13 cellular contexts compared by ENCODE assay signal in the genomic region with DNA sequence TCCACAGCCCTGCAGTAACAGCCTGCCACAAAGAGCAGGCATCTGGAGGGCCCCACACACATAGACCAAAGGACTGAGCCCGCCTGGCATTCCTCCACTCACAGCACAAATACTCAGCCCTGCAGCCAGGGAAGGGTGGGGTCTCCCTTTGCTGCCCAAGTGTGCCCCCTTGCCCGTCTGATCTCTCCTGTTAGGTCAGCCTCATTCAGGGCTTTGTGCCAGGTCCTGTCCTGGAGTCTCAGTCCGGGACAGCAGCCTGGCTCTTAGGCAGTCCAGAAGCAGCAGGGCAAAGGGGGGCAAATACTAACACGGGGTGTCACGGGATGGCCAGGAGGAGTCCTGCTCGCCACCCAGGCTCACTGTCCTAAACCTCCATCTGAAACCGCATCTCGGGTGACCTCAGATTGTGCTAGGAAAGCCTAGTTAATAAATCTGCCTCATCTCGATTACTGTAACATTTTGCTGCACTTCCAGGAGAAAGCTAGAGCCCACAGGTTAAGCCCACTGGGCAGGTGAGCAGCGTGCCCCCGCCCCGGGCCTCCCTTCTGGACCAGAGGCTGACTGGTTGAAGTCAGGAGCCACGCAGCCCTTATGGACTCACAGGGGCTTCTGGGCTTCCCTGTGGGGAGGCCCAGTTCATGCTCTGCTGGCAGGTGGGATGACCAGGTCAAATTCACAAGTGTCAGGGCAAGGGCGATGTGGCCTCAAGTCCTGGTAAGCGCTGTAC. TPM values are rescaled to one million over a fixed set of nuclear protein-coding genes. Genes with fewer than 3 reads are reported as not detected.
"Had no signal": no experiment of that assay in that cellular context is flagged by ENCODE, and none has a peak within 500 bp of the region (broad histone marks: within the 10 kb centered on the region; RNA-seq: fewer than 3 reads in every experiment).

No MANE protein-coding gene starts in this region.

- H3K9me3 Mint-ChIP-seq: activated T-helper 1 cell treated with anti-CD3 and anti-CD28 coated beads, Interleukin-12 subunit alpha, Interleukin-12 subunit beta, Interleukin-2, Interleukin-4 antibody, amounts not matched to agents 30 ng/mL and 10 ng/mL and 1 ng/mL, durations not matched to agents 14 hours and 24 hours and 36 hours; natural killer cell treated with Interleukin-12 subunit alpha and Interleukin-12 subunit beta and Interleukin-15 and Interleukin-18, amount 100 ng/mL, for 72 hours; stimulated activated memory B cell treated with anti-CD40 and anti-IgM and Interleukin-4, amounts not matched to agents 10 μg/mL and 1 μg/mL and 100 μg/mL, for 72 hours had no signal

- DNase-seq: activated CD4-positive, alpha-beta T cell treated with anti-CD3 and anti-CD28 coated beads, Interleukin-2, amount 50 U/mL, for 1 hour; kidney; ovary; stimulated activated CD4-positive, alpha-beta T cell treated with anti-CD3 and anti-CD28 coated beads, Interleukin-2, amount 100 ng/mL, for 48 hours; tibial artery had no signal

- H3K27ac Mint-ChIP-seq: activated T-helper 1 cell treated with anti-CD3 and anti-CD28 coated beads, Interleukin-12 subunit alpha, Interleukin-12 subunit beta, Interleukin-2, Interleukin-4 antibody, amounts not matched to agents 30 ng/mL and 10 ng/mL and 1 ng/mL, durations not matched to agents 14 hours and 24 hours and 36 hours; stimulated activated memory B cell treated with anti-CD40 and anti-IgM and Interleukin-4, amounts not matched to agents 10 μg/mL and 1 μg/mL and 100 μg/mL, for 72 hours had no signal

- H3K27me3 Mint-ChIP-seq: natural killer cell treated with Interleukin-12 subunit alpha and Interleukin-12 subunit beta and Interleukin-15 and Interleukin-18, amount 100 ng/mL, for 72 hours; stimulated activated memory B cell treated with anti-CD40 and anti-IgM and Interleukin-4, amounts not matched to agents 10 μg/mL and 1 μg/mL and 100 μg/mL, for 72 hours had no signal

- ATAC-seq: esophagus mucosa; natural killer cell treated with Interleukin-12 subunit alpha and Interleukin-12 subunit beta and Interleukin-15 and Interleukin-18, amount 100 ng/mL, for 72 hours; stimulated activated memory B cell treated with anti-CD40 and anti-IgM and Interleukin-4, amounts not matched to agents 10 μg/mL and 1 μg/mL and 100 μg/mL, for 72 hours had no signal

- H3K4me3 Mint-ChIP-seq: activated T-helper 1 cell treated with anti-CD3 and anti-CD28 coated beads, Interleukin-12 subunit alpha, Interleukin-12 subunit beta, Interleukin-2, Interleukin-4 antibody, amounts not matched to agents 30 ng/mL and 10 ng/mL and 1 ng/mL, durations not matched to agents 14 hours and 24 hours and 36 hours; natural killer cell treated with Interleukin-12 subunit alpha and Interleukin-12 subunit beta and Interleukin-15 and Interleukin-18, amount 100 ng/mL, for 72 hours; stimulated activated memory B cell treated with anti-CD40 and anti-IgM and Interleukin-4, amounts not matched to agents 10 μg/mL and 1 μg/mL and 100 μg/mL, for 72 hours had no signal

- H3K27ac ChIP-seq: ascending aorta, ovary, tibial artery, uterus had no signal

RNA-seq across cellular contexts. Expression of gene COL9A3, which starts 15.4 kb away (rescaled TPM):
- total RNA-seq: activated CD8-positive, alpha-beta memory T cell treated with anti-CD3 and anti-CD28 coated beads for 36 hours; activated T-helper 1 cell treated with anti-CD3 and anti-CD28 coated beads, Interleukin-12 subunit alpha, Interleukin-12 subunit beta, Interleukin-2, Interleukin-4 antibody, amounts not matched to agents 30 ng/mL and 10 ng/mL and 1 ng/mL, durations not matched to agents 14 hours and 24 hours and 36 hours; bronchial epithelial cell; natural killer cell treated with Interleukin-12 subunit alpha and Interleukin-12 subunit beta and Interleukin-15 and Interleukin-18, amount 100 ng/mL, for 72 hours had no signal
